Comparison of ENCODE assay signal across 18 cellular contexts in the genomic region with DNA sequence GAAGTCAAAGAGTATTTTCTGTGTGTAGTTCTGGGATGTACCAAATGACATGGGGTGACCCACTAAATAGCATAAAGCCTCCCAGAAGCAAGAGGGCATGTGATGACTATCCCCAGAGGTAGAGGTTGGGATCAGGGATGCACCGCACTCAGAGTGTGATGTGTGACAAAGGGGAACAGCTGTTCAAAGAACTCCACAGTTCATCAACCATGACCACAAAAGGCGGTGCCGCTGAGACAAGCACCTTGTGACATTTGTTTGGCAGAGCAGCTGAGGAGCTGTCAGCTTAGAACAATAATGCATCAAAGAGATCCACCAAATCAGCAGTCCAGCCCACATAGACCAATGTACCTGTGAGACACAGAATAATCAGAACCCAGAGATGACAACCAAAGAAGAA.
DNase-seq lines count a peak whose midpoint lies in the region; ATAC-seq, FAIRE-seq and TF ChIP-seq lines count a peak whose summit lies in the region.
"Had no signal": no experiment of that assay in that cellular context is flagged by ENCODE, and none has a peak within 500 bp of the region (broad histone marks: within the 10 kb centered on the region; RNA-seq: fewer than 3 reads in every experiment).

No MANE protein-coding gene starts in this region.

- H3K27ac Mint-ChIP-seq in endodermal cell = no peak overlapping the region
- H3K27ac Mint-ChIP-seq: activated naive CD8-positive, alpha-beta T cell treated with anti-CD3 and anti-CD28 coated beads, Interleukin-2, amount 10 ng/mL, durations not matched to agents 7 days and 5 days; CD14-positive monocyte; H9 had no signal

- no peaks in the 10 kb centered on the region for H3K27me3 ChIP-seq in endodermal cell (ENCODE audit: control insufficient read depth, insufficient read depth, low read length, poor library complexity, severe bottlenecking)
- H3K27me3 ChIP-seq: cardiac muscle cell, Peyer's patch had no signal

- H3K4me3 Mint-ChIP-seq in endodermal cell = no peak overlapping the region
- H3K4me3 Mint-ChIP-seq: activated naive CD8-positive, alpha-beta T cell treated with anti-CD3 and anti-CD28 coated beads, Interleukin-2, amount 10 ng/mL, durations not matched to agents 7 days and 5 days; CD14-positive monocyte; H9 had no signal

- H3K27ac ChIP-seq in endodermal cell (ENCODE audit: low read depth, low read length) = no peak overlapping the region
- H3K27ac ChIP-seq: cardiac muscle cell, Peyer's patch had no signal

- H3K9ac ChIP-seq in endodermal cell (ENCODE audit: extremely low read depth, low read length, poor library complexity, severe bottlenecking) = no peak overlapping the region

- peak; percentile 97 for DNase-seq in NCI-H345 treated with DMSO at 0.1 percent for 48 hours (lab: John Stamatoyannopoulos, UW; ENCODE audit: unreplicated experiment)
- peak; percentile 46 for DNase-seq in kidney tubule cell (ENCODE audit: low spot score)
- DNase-seq in endodermal cell = no peak
- no peak for DNase-seq in GM12892 (ENCODE audit: insufficient read length)
- DNase-seq: activated CD4-positive, alpha-beta T cell treated with anti-CD3 and anti-CD28 coated beads for 1 hour; activated naive CD8-positive, alpha-beta T cell treated with anti-CD3 and anti-CD28 coated beads, Interleukin-2, amount 10 ng/mL, durations not matched to agents 7 days and 5 days; GF-D8; H9; islet precursor cell; nucleus accumbens; Peyer's patch; T-helper 2 cell had no signal

- H3K36me3 ChIP-seq in endodermal cell (ENCODE audit: control insufficient read depth, insufficient read depth, low read length) = no peaks in the 10 kb centered on the region
- H3K36me3 ChIP-seq: cardiac muscle cell, Peyer's patch had no signal

- TF ChIP-seq POLR2A in GM12892 (IDR thresholded peaks at IDR 0.05; ENCODE audit: low read depth, low read length) = no peak

- no peaks in the 10 kb centered on the region for H3K4me1 ChIP-seq in endodermal cell (ENCODE audit: control insufficient read depth, insufficient read depth, low read length)
- H3K4me1 ChIP-seq: Peyer's patch had no signal

- no peak overlapping the region for H3K4me3 ChIP-seq in endodermal cell (ENCODE audit: low read length)
- H3K4me3 ChIP-seq: cardiac muscle cell, Peyer's patch had no signal

- 70 to 100% methylated on average over 2 to 3 of the region's 3 CpGs for WGBS in endodermal cell (ENCODE audit: insufficient coverage in 1 of 2, insufficient read length in 1 of 2), 2 experiments

- H3K9me3 ChIP-seq in endodermal cell (ENCODE audit: control insufficient read depth, low read length) = peaks cover 13% of the 10 kb centered on the region
- H3K9me3 ChIP-seq: Peyer's patch had no signal

- H3K4me1 Mint-ChIP-seq in endodermal cell = no peaks in the 10 kb centered on the region
- H3K4me1 Mint-ChIP-seq: activated naive CD8-positive, alpha-beta T cell treated with anti-CD3 and anti-CD28 coated beads, Interleukin-2, amount 10 ng/mL, durations not matched to agents 7 days and 5 days; CD14-positive monocyte; H9 had no signal

- no peaks in the 10 kb centered on the region for H3K36me3 Mint-ChIP-seq in endodermal cell (ENCODE audit: low read depth)
- H3K36me3 Mint-ChIP-seq: activated naive CD8-positive, alpha-beta T cell treated with anti-CD3 and anti-CD28 coated beads, Interleukin-2, amount 10 ng/mL, durations not matched to agents 7 days and 5 days; CD14-positive monocyte had no signal

- H3K9me3 Mint-ChIP-seq in endodermal cell = peaks cover 3% of the 10 kb centered on the region
- H3K9me3 Mint-ChIP-seq: activated naive CD8-positive, alpha-beta T cell treated with anti-CD3 and anti-CD28 coated beads, Interleukin-2, amount 10 ng/mL, durations not matched to agents 7 days and 5 days had no signal

- FAIRE-seq in GM12892 (lab: Jason Lieb, UNC) = no peak
- FAIRE-seq: frontal cortex had no signal

- H3K27me3 Mint-ChIP-seq in endodermal cell (ENCODE audit: insufficient read depth) = no peaks in the 10 kb centered on the region

- peak; percentile 77 for ATAC-seq in GM19397 (IDR thresholded peaks at IDR 0.05; ENCODE audit: unreplicated experiment)
- ATAC-seq in HG03457 (IDR thresholded peaks at IDR 0.05; ENCODE audit: unreplicated experiment) = peak; percentile 66
- no peak for ATAC-seq in HG03469 (IDR thresholded peaks at IDR 0.05; ENCODE audit: unreplicated experiment)

- TF ChIP-seq CTCF in endodermal cell (conservative IDR thresholded peaks at IDR 0.05) = no peak

Comparison
In these comparisons a context has a peak if more than half of its experiments do, and no peak if none do; other contexts are left out.
1. DNase-seq: peak in NCI-H345 treated with DMSO at 0.1 percent for 48 hours (single experiment) and kidney tubule cell (single experiment); none in endodermal cell (single experiment) and GM12892 (single experiment).